ENCODE assay signal across 1 cellular context in genomic region chr4:155403886-155404285, GRCh38.
TF ChIP-seq lines count a peak whose summit lies in the region.

No MANE protein-coding gene starts in this region.

TF ChIP-seq in HepG2, 621 proteins besides CTCF, POLR2A, EP300 and RAD21:
- TF ChIP-seq, protein P1, sequence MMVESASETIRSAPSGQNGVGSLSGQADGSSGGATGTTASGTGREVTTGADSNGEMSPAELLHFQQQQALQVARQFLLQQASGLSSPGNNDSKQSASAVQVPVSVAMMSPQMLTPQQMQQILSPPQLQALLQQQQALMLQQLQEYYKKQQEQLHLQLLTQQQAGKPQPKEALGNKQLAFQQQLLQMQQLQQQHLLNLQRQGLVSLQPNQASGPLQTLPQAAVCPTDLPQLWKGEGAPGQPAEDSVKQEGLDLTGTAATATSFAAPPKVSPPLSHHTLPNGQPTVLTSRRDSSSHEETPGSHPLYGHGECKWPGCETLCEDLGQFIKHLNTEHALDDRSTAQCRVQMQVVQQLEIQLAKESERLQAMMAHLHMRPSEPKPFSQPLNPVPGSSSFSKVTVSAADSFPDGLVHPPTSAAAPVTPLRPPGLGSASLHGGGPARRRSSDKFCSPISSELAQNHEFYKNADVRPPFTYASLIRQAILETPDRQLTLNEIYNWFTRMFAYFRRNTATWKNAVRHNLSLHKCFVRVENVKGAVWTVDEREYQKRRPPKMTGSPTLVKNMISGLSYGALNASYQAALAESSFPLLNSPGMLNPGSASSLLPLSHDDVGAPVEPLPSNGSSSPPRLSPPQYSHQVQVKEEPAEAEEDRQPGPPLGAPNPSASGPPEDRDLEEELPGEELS (CRISPR knock-in tag; IDR thresholded peaks at IDR 0.05) = no peak
- peak; percentile 36; the same call in 1 of the 2 replicates for TF ChIP-seq STAG1 (CRISPR knock-in tag; IDR thresholded peaks at IDR 0.05)
